In genomic region chr20:603116-603640, GRCh38 we compare ENCODE assay signal across 26 cellular contexts. TPM values are rescaled to one million over a fixed set of nuclear protein-coding genes. Genes with fewer than 3 reads are reported as not detected.
DNase-seq lines count a peak whose midpoint lies in the region; ATAC-seq lines count a peak whose summit lies in the region.
"Had no signal": no experiment of that assay in that cellular context is flagged by ENCODE, and none has a peak within 500 bp of the region (broad histone marks: within the 10 kb centered on the region; RNA-seq: fewer than 3 reads in every experiment).

No MANE protein-coding gene starts in this region.

- peaks cover 0 to 49% (median 2%) of the 10 kb centered on the region in 3 experiments for H3K27me3 ChIP-seq in neuronal stem cell (ENCODE audit: control insufficient read depth in 3 of 3, insufficient read depth in 3 of 3, low read depth in 1 of 3, low read length in 3 of 3)
- H3K27me3 ChIP-seq in SJCRH30 = no peaks in the 10 kb centered on the region

- no peak overlapping the region for H3K4ac ChIP-seq in neuronal stem cell (ENCODE audit: low read length)

- peak overlapping the region; percentile 63 for H3K14ac ChIP-seq in neuronal stem cell (ENCODE audit: low read length)

- no peak overlapping the region for H3K18ac ChIP-seq in neuronal stem cell (ENCODE audit: low read length)

- no peak overlapping the region for H4K91ac ChIP-seq in neuronal stem cell (ENCODE audit: low read depth, low read length, poor library complexity)

- intact Hi-C loops in Right ventricle myocardium inferior (cut with DNase I) = no loop called here
- intact Hi-C loops in cardiac septum (cut with DNase I) = no loop called here
- intact Hi-C loops in left cardiac atrium (cut with DNase I) = no loop called here

- H3K23ac ChIP-seq in neuronal stem cell (ENCODE audit: low read depth, low read length, poor library complexity) = no peak overlapping the region

- H3K4me3 ChIP-seq in neuronal stem cell (ENCODE audit: low read length in 2 of 2) (no peak overlapping the region), SJCRH30 (no peak overlapping the region)
- H3K4me3 ChIP-seq: PC-9, tibial nerve had no signal

- H2AK5ac ChIP-seq in neuronal stem cell (ENCODE audit: low read depth, low read length) = no peak overlapping the region

- H3K9ac ChIP-seq in neuronal stem cell (ENCODE audit: low read depth, low read length, poor library complexity) = no peak overlapping the region

- WGBS in neuronal stem cell (ENCODE audit: extremely low coverage in 2 of 2, insufficient read length in 2 of 2, insufficient replicate concordance in 1 of 2), 2 donors = no CpG with 5 or more reads among the region's 8 CpGs

- H3K9me3 ChIP-seq in neuronal stem cell (replicated peaks in 1 of 2; ENCODE audit: control insufficient read depth in 2 of 2, insufficient read depth in 1 of 2, low read depth in 1 of 2, low read length in 2 of 2) (no peaks in the 10 kb centered on the region), SJCRH30 (replicated peaks) (no peaks in the 10 kb centered on the region)
- H3K9me3 ChIP-seq: tibial nerve had no signal

- H2BK5ac ChIP-seq in neuronal stem cell (ENCODE audit: low read length) = no peak overlapping the region

- no peak overlapping the region for H2BK12ac ChIP-seq in neuronal stem cell (ENCODE audit: low read length)

- H3K27ac ChIP-seq in neuronal stem cell (replicated peaks; ENCODE audit: low read length) (no peak overlapping the region), SJCRH30 (no peak overlapping the region)
- H3K27ac ChIP-seq: PC-9, tibial nerve had no signal

- H3K4me2 ChIP-seq in neuronal stem cell (ENCODE audit: insufficient read depth, low read length, poor library complexity, severe bottlenecking) = no peak overlapping the region
- H3K4me2 ChIP-seq: PC-9 had no signal

- DNase-seq in Right ventricle myocardium inferior (ENCODE audit: missing footprints) (no peak), cardiac septum (ENCODE audit: low spot score) (no peak), left cardiac atrium (peak; percentile 43), neuronal stem cell (ENCODE audit: low spot score) (no peak), SJCRH30 (no peak)
- DNase-seq in activated CD4-positive, CD25-positive, alpha-beta regulatory T cell treated with anti-CD3 and anti-CD28 coated beads, Interleukin-2, amount 50 U/mL, for 72 hours = no peak
- no peak for DNase-seq in activated effector memory CD4-positive, alpha-beta T cell treated with anti-CD3 and anti-CD28 coated beads, Interleukin-2, amount 50 U/mL, for 16 hours
- no peak for DNase-seq in stimulated activated CD4-positive, alpha-beta T cell treated with anti-CD3 and anti-CD28 coated beads, Interleukin-1b, Interleukin-23, amount 100 ng/mL, for 48 hours
- DNase-seq: 8988T; activated CD4-positive, alpha-beta T cell treated with anti-CD3 and anti-CD28 coated beads for 36 hours; activated CD8-positive, alpha-beta memory T cell treated with anti-CD3 and anti-CD28 coated beads for 24 hours; activated T-cell treated with anti-CD3 and anti-CD28 coated beads, Interleukin-2, amount 50 U/mL, for 1 hour; CD4-positive, alpha-beta T cell; erythroblast; foreskin fibroblast; hypothalamus; NCI-H1417 treated with DMSO at 0.1 percent for 48 hours; NCI-H774; occipital lobe; PC-9; SIG-M5; stimulated activated CD4-positive, alpha-beta T cell treated with anti-CD3 and anti-CD28 coated beads, Interleukin-12 subunit alpha, Interleukin-12 subunit beta, amount 100 ng/mL, for 4 hours; stimulated activated naive CD8-positive, alpha-beta T cell treated with anti-CD3 and anti-CD28 coated beads, Interleukin-15, Interleukin-2, amounts not matched to agents 100 U/mL and 50 U/mL, for 24 hours had no signal

- H3K79me1 ChIP-seq in neuronal stem cell (ENCODE audit: low read depth, low read length) = no peaks in the 10 kb centered on the region

- H2AFZ ChIP-seq in neuronal stem cell (ENCODE audit: low read length) = no peak overlapping the region
- H2AFZ ChIP-seq: PC-9 had no signal

- no peak overlapping the region for H2BK15ac ChIP-seq in neuronal stem cell (ENCODE audit: low read length)

- H3K4me1 ChIP-seq in neuronal stem cell (ENCODE audit: control insufficient read depth in 2 of 2, insufficient read depth in 1 of 2, low read depth in 1 of 2, low read length in 2 of 2) (peaks cover 6% of the 10 kb centered on the region in 2 donors), SJCRH30 (peaks cover 5% of the 10 kb centered on the region; the same call in 1 of the 2 replicates)
- H3K4me1 ChIP-seq: tibial nerve had no signal

- H3K36me3 ChIP-seq in neuronal stem cell (replicated peaks in 1 of 2; ENCODE audit: control insufficient read depth in 2 of 2, insufficient read depth in 2 of 2, low read length in 2 of 2) (no peaks in the 10 kb centered on the region), SJCRH30 (no peaks in the 10 kb centered on the region)
- H3K36me3 ChIP-seq: tibial nerve had no signal

- H4K8ac ChIP-seq in neuronal stem cell (ENCODE audit: low read depth, low read length) = no peak overlapping the region

- peak; percentile 43 for ATAC-seq in Right ventricle myocardium inferior
- ATAC-seq in left cardiac atrium = peak; percentile 27 to 55
- ATAC-seq: activated CD4-positive, alpha-beta T cell treated with anti-CD3 and anti-CD28 coated beads for 36 hours; stimulated activated naive CD8-positive, alpha-beta T cell treated with anti-CD3 and anti-CD28 coated beads, Interleukin-15, Interleukin-2, amounts not matched to agents 100 U/mL and 50 U/mL, for 24 hours had no signal

- no peak overlapping the region for H2BK120ac ChIP-seq in neuronal stem cell (ENCODE audit: low read depth, low read length)

RNA-seq across cellular contexts. Expression of gene TCF15, which starts 6.9 kb away (rescaled TPM):
- 13.1 TPM for total RNA-seq in Right ventricle myocardium inferior
- total RNA-seq in cardiac septum = 4.8 TPM
- 10 to 100 TPM in 1 of 2 donors, 1 to 10 TPM in 1; 7.3 to 10.3 TPM for total RNA-seq in left cardiac atrium
- 2.0 TPM for polyA plus RNA-seq in neuronal stem cell (2013, experiment 1 of 2)
- polyA plus RNA-seq in neuronal stem cell (2013, experiment 2 of 2) = 1.8 TPM
- total RNA-seq in SJCRH30 (2014; rRNA removed; shearing (Covaris generic)) = not detected in 2 replicates
- total RNA-seq: activated CD4-positive, alpha-beta T cell treated with anti-CD3 and anti-CD28 coated beads for 36 hours; CD4-positive, alpha-beta T cell; MCF 10A; PC-9; renal cortical epithelial cell had no signal

RNA-seq across cellular contexts. Expression of gene SRXN1, which starts 49.8 kb away (rescaled TPM):
- 40.4 TPM for total RNA-seq in Right ventricle myocardium inferior
- total RNA-seq in cardiac septum = 38.4 TPM
- 10 to 100 TPM; 34.1 to 38.9 TPM for total RNA-seq in left cardiac atrium
- polyA plus RNA-seq in neuronal stem cell (2013, experiment 1 of 2) = 10.3 TPM
- polyA plus RNA-seq in neuronal stem cell (2013, experiment 2 of 2) = 10.4 TPM
- total RNA-seq in SJCRH30 (2014; rRNA removed; shearing (Covaris generic)) = 6.7 and 7.0 TPM in 2 replicates

RNA-seq across cellular contexts. Expression of gene CSNK2A1, which starts 59.6 kb away (rescaled TPM):
- total RNA-seq in Right ventricle myocardium inferior (111 TPM), cardiac septum (111 TPM), left cardiac atrium (100 to 1,000 TPM in 1 of 2 donors, 10 to 100 TPM in 1; 86.4 to 110 TPM)
- 232 TPM for polyA plus RNA-seq in neuronal stem cell (2013, experiment 1 of 2)
- polyA plus RNA-seq in neuronal stem cell (2013, experiment 2 of 2) = 239 TPM
- 167 and 200 TPM in 2 replicates for total RNA-seq in SJCRH30 (2014; rRNA removed; shearing (Covaris generic))
